In genomic region chr2:234794866-234795265, GRCh38 we compare ENCODE assay signal across 26 cellular contexts.
"Had no signal": no experiment of that assay in that cellular context is flagged by ENCODE, and none has a peak within 500 bp of the region (broad histone marks: within the 10 kb centered on the region; RNA-seq: fewer than 3 reads in every experiment).

No MANE protein-coding gene starts in this region.

- DNase-seq: activated CD4-positive, alpha-beta T cell treated with anti-CD3 and anti-CD28 coated beads for 48 hours; activated CD4-positive, alpha-beta T cell treated with anti-CD3 and anti-CD28 coated beads, Interleukin-2, amount 50 U/mL, for 48 hours; activated CD8-positive, alpha-beta memory T cell treated with anti-CD3 and anti-CD28 coated beads, Interleukin-2, amount 50 U/mL, for 48 hours; activated naive CD4-positive, alpha-beta T cell; activated T-cell treated with anti-CD3 and anti-CD28 coated beads, Interleukin-2, amount 50 U/mL, for 72 hours; body of pancreas; cerebellar nuclear complex; cortex of kidney; foreskin melanocyte; left lung; mucosa of descending colon; nucleus accumbens; right cardiac atrium; stimulated activated CD4-positive, alpha-beta T cell treated with anti-CD3 and anti-CD28 coated beads, Interleukin-2, amount 100 ng/mL, for 48 hours; stimulated activated naive CD8-positive, alpha-beta T cell treated with anti-CD3 and anti-CD28 coated beads, Interleukin-15, Interleukin-2, amounts not matched to agents 100 U/mL and 50 U/mL, for 24 hours; T-helper 1 cell; testis; transverse colon had no signal

- H3K27me3 ChIP-seq: body of pancreas, cardiac muscle cell, left lung, testis, transverse colon had no signal

- H3K36me3 Mint-ChIP-seq: activated naive CD4-positive, alpha-beta T cell treated with anti-CD3 and anti-CD28 coated beads, Interleukin-2, amount 50 U/mL, for 72 hours; natural killer cell treated with Interleukin-12 subunit alpha and Interleukin-12 subunit beta and Interleukin-15 and Interleukin-18, amount 100 ng/mL, for 72 hours had no signal

- H3K4me3 Mint-ChIP-seq: activated T-cell treated with anti-CD3 and anti-CD28 coated beads, Interleukin-2, amount 50 U/mL, for 72 hours; natural killer cell treated with Interleukin-12 subunit alpha and Interleukin-12 subunit beta and Interleukin-15 and Interleukin-18, amount 100 ng/mL, for 72 hours; T-helper 2 cell treated with Interferon-gamma antibody and Interleukin-4, amounts not matched to agents 5 μg/mL and 100 μg/mL, for 36 hours had no signal

- H3K9me3 ChIP-seq: body of pancreas, left lung, mucosa of descending colon, testis, transverse colon had no signal

- H3K36me3 ChIP-seq: cardiac muscle cell, left lung, transverse colon had no signal

- H3K27ac ChIP-seq: body of pancreas, cardiac muscle cell, left lung, testis, transverse colon had no signal

- FAIRE-seq: islet of Langerhans had no signal

- H3K4me3 ChIP-seq: body of pancreas, cardiac muscle cell, left lung, lung, mucosa of descending colon, testis, transverse colon had no signal

- ATAC-seq: activated CD4-positive, CD25-positive, alpha-beta regulatory T cell treated with anti-CD3 and anti-CD28 coated beads, Interleukin-2, amount 50 U/mL, for 24 hours; activated naive CD4-positive, alpha-beta T cell treated with anti-CD3 and anti-CD28 coated beads, Interleukin-2, amount 50 U/mL, for 72 hours; activated T-cell treated with anti-CD3 and anti-CD28 coated beads, Interleukin-2, amount 50 U/mL, for 72 hours; body of pancreas; esophagus mucosa; mucosa of descending colon; natural killer cell treated with Interleukin-12 subunit alpha and Interleukin-12 subunit beta and Interleukin-15 and Interleukin-18, amount 100 ng/mL, for 72 hours; right cardiac atrium; stimulated activated naive CD8-positive, alpha-beta T cell treated with anti-CD3 and anti-CD28 coated beads, Interleukin-15, Interleukin-2, amounts not matched to agents 100 U/mL and 50 U/mL, for 24 hours had no signal

- H3K9me3 Mint-ChIP-seq: activated naive CD4-positive, alpha-beta T cell treated with anti-CD3 and anti-CD28 coated beads, Interleukin-2, amount 50 U/mL, for 72 hours; activated T-cell treated with anti-CD3 and anti-CD28 coated beads, Interleukin-2, amount 50 U/mL, for 72 hours; natural killer cell treated with Interleukin-12 subunit alpha and Interleukin-12 subunit beta and Interleukin-15 and Interleukin-18, amount 100 ng/mL, for 72 hours; T-helper 2 cell treated with Interferon-gamma antibody and Interleukin-4, amounts not matched to agents 5 μg/mL and 100 μg/mL, for 36 hours had no signal

- H3K4me1 ChIP-seq: body of pancreas, left lung, testis, transverse colon had no signal

- H3K27ac Mint-ChIP-seq: activated naive CD4-positive, alpha-beta T cell treated with anti-CD3 and anti-CD28 coated beads, Interleukin-2, amount 50 U/mL, for 72 hours; activated T-cell treated with anti-CD3 and anti-CD28 coated beads, Interleukin-2, amount 50 U/mL, for 72 hours; natural killer cell treated with Interleukin-12 subunit alpha and Interleukin-12 subunit beta and Interleukin-15 and Interleukin-18, amount 100 ng/mL, for 72 hours; T-helper 2 cell treated with Interferon-gamma antibody and Interleukin-4, amounts not matched to agents 5 μg/mL and 100 μg/mL, for 36 hours had no signal
